ENCODE assay signal across 1 cellular context in genomic region chr10:30527623-30528426, GRCh38.
A peak's percentile ranks its signal among the peaks of the same experiment; 100 is the strongest.
TF ChIP-seq lines count a peak whose summit lies in the region.

No MANE protein-coding gene starts in this region.

TF ChIP-seq in K562, 482 proteins besides CTCF, POLR2A, EP300 and RAD21 (continued from another document):
- TF ChIP-seq, protein P1, sequence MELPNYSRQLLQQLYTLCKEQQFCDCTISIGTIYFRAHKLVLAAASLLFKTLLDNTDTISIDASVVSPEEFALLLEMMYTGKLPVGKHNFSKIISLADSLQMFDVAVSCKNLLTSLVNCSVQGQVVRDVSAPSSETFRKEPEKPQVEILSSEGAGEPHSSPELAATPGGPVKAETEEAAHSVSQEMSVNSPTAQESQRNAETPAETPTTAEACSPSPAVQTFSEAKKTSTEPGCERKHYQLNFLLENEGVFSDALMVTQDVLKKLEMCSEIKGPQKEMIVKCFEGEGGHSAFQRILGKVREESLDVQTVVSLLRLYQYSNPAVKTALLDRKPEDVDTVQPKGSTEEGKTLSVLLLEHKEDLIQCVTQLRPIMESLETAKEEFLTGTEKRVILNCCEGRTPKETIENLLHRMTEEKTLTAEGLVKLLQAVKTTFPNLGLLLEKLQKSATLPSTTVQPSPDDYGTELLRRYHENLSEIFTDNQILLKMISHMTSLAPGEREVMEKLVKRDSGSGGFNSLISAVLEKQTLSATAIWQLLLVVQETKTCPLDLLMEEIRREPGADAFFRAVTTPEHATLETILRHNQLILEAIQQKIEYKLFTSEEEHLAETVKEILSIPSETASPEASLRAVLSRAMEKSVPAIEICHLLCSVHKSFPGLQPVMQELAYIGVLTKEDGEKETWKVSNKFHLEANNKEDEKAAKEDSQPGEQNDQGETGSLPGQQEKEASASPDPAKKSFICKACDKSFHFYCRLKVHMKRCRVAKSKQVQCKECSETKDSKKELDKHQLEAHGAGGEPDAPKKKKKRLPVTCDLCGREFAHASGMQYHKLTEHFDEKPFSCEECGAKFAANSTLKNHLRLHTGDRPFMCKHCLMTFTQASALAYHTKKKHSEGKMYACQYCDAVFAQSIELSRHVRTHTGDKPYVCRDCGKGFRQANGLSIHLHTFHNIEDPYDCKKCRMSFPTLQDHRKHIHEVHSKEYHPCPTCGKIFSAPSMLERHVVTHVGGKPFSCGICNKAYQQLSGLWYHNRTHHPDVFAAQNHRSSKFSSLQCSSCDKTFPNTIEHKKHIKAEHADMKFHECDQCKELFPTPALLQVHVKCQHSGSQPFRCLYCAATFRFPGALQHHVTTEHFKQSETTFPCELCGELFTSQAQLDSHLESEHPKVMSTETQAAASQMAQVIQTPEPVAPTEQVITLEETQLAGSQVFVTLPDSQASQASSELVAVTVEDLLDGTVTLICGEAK (IDR thresholded peaks at IDR 0.05), result peak; percentile 71
- TF ChIP-seq, protein P1 (CRISPR knock-in tag; IDR thresholded peaks at IDR 0.05), result no peak
TF ChIP-seq in K562: peak in this region for 3.
